27 cellular contexts compared by ENCODE assay signal in genomic region chr1:60160141-60160540, GRCh38.
"Had no signal": no experiment of that assay in that cellular context is flagged by ENCODE, and none has a peak within 500 bp of the region (broad histone marks: within the 10 kb centered on the region; RNA-seq: fewer than 3 reads in every experiment).

No MANE protein-coding gene starts in this region.

- H3K4me3 ChIP-seq: adrenal gland, ascending aorta, esophagus muscularis mucosa, ovary, right lobe of liver, skin epidermis, thoracic aorta, uterus had no signal

- H3K36me3 ChIP-seq: adrenal gland, ascending aorta, esophagus muscularis mucosa, neutrophil, ovary, right lobe of liver, thoracic aorta, uterus had no signal

- H3K4me1 ChIP-seq: adrenal gland, ascending aorta, esophagus muscularis mucosa, uterus had no signal

- H3K9me3 ChIP-seq: adrenal gland, ascending aorta, esophagus muscularis mucosa, neutrophil, ovary, right lobe of liver, thoracic aorta, uterus had no signal

- H3K27me3 ChIP-seq: adrenal gland, ascending aorta, esophagus muscularis mucosa, neutrophil, ovary, right lobe of liver, uterus had no signal

- DNase-seq: activated CD4-positive, alpha-beta T cell treated with anti-CD3 and anti-CD28 coated beads for 4 hours; activated CD4-positive, alpha-beta T cell treated with anti-CD3 and anti-CD28 coated beads, Interleukin-2, amount 50 U/mL, for 4 hours; activated CD8-positive, alpha-beta memory T cell treated with anti-CD3 and anti-CD28 coated beads for 24 hours; activated effector memory CD4-positive, alpha-beta T cell treated with anti-CD3 and anti-CD28 coated beads, Interleukin-2, amount 50 U/mL, for 16 hours; activated naive CD4-positive, alpha-beta T cell treated with anti-CD3 and anti-CD28 coated beads for 36 hours; activated naive CD8-positive, alpha-beta T cell treated with anti-CD3 and anti-CD28 coated beads for 36 hours; adrenal gland; dermis blood vessel endothelial cell; effector CD4-positive, alpha-beta T cell; glutamatergic neuron; left cardiac atrium; left ventricle myocardium superior; naive B cell; nephron progenitor cell; ovary; right lobe of liver; stimulated activated CD4-positive, alpha-beta T cell treated with anti-CD3 and anti-CD28 coated beads, Interleukin-12 subunit alpha, Interleukin-12 subunit beta, amount 100 ng/mL, for 4 hours; stimulated activated CD4-positive, alpha-beta T cell treated with anti-CD3 and anti-CD28 coated beads, Interleukin-4, amount 100 ng/mL, for 1 hour; stimulated activated naive CD8-positive, alpha-beta T cell treated with anti-CD3 and anti-CD28 coated beads, Interleukin-15, Interleukin-2, amounts not matched to agents 100 U/mL and 50 U/mL, for 24 hours; T-helper 9 cell; uterus had no signal

- H3K27ac ChIP-seq: adrenal gland, ascending aorta, esophagus muscularis mucosa, neutrophil, ovary, right lobe of liver, skin epidermis, thoracic aorta, uterus, VCaP had no signal
